ENCODE assay signal across 20 cellular contexts in genomic region chr2:101199153-101199810, GRCh38. TPM values are rescaled to one million over a fixed set of nuclear protein-coding genes. Genes with fewer than 3 reads are reported as not detected.
DNase-seq lines count a peak whose midpoint lies in the region; ATAC-seq, FAIRE-seq and TF ChIP-seq lines count a peak whose summit lies in the region.
"Had no signal": no experiment of that assay in that cellular context is flagged by ENCODE, and none has a peak within 500 bp of the region (broad histone marks: within the 10 kb centered on the region; RNA-seq: fewer than 3 reads in every experiment).

No MANE protein-coding gene starts in this region.

- in situ Hi-C loops in GM23248 (cut with MboI): no loop called here

- ATAC-seq in SK-N-SH treated with all-trans-retinoic acid at 6 μM for 48 hours (no peak), HG03565 (IDR thresholded peaks at IDR 0.05; ENCODE audit: unreplicated experiment) (no peak)
- ATAC-seq: GM12878, left colon, Panc1, WTC11 had no signal

- dilution Hi-C loops in endothelial cell of umbilical vein (cut with MboI; ENCODE audit: extremely low pct_ligation_motif_present, low sequenced_read_pairs): no loop called here

- no peaks in the 10 kb centered on the region for H4K20me1 ChIP-seq in GM23248 (ENCODE audit: insufficient read depth)
- H4K20me1 ChIP-seq in endothelial cell of umbilical vein (replicated peaks; ENCODE audit: control insufficient read depth, extremely low read depth, insufficient read depth, low read length): no peaks in the 10 kb centered on the region

- no peak for TF ChIP-seq CTCF in endothelial cell of umbilical vein (IDR thresholded peaks at IDR 0.05; ENCODE audit: extremely low read depth in 1 of 2, insufficient read depth in 1 of 2, low read depth in 1 of 2, low read length in 2 of 2)

- H2AFZ ChIP-seq in GM23248 (no peak overlapping the region), endothelial cell of umbilical vein (ENCODE audit: low read depth, low read length) (peak overlapping the region; percentile 44)

- H3K9ac ChIP-seq in GM23248 (no peak overlapping the region), endothelial cell of umbilical vein (replicated peaks; ENCODE audit: extremely low read depth, insufficient read depth, low read length) (no peak overlapping the region)

- H3K79me2 ChIP-seq in GM23248 (ENCODE audit: insufficient read depth) (no peaks in the 10 kb centered on the region), endothelial cell of umbilical vein (ENCODE audit: control insufficient read depth, insufficient read depth, low read length) (no peaks in the 10 kb centered on the region)

- H3K4me3 ChIP-seq in GM23248 (no peak overlapping the region), endothelial cell of umbilical vein (replicated peaks in 1 of 3; ENCODE audit: insufficient read depth in 1 of 3, low read depth in 1 of 3, low read length in 3 of 3) (no peak overlapping the region)
- H3K4me3 ChIP-seq: GM12878, SK-N-MC, smooth muscle cell, tibial artery had no signal

- no peak for TF ChIP-seq POLR2A in endothelial cell of umbilical vein (IDR thresholded peaks at IDR 0.05; ENCODE audit: low read depth, low read length)

- POLR2A ChIA-PET in endothelial cell of umbilical vein (lab: Charles Lee): no interaction called here

- whole genome bisulfite sequencing in GM23248 (ENCODE audit: low coverage in 1 of 2, low lambda C conversion rate in 2 of 2, missing lambda C conversion rate in 2 of 2), 2 experiments: 19% methylated on average over 7 of the region's 7 CpGs

- H3K36me3 ChIP-seq in GM23248 (ENCODE audit: low read depth): no peaks in the 10 kb centered on the region
- no peaks in the 10 kb centered on the region for H3K36me3 ChIP-seq in endothelial cell of umbilical vein (ENCODE audit: control insufficient read depth in 2 of 2, extremely low read depth in 1 of 2, insufficient read depth in 2 of 2, low read length in 2 of 2)
- H3K36me3 ChIP-seq: tibial artery had no signal

- H3K4me2 ChIP-seq in GM23248 (ENCODE audit: unreplicated experiment) (no peak overlapping the region), endothelial cell of umbilical vein (ENCODE audit: insufficient read depth, low read length) (no peak overlapping the region)
- H3K4me2 ChIP-seq: smooth muscle cell had no signal

- no peaks in the 10 kb centered on the region for H3K9me2 ChIP-seq in GM23248 (ENCODE audit: insufficient read depth)

- H3K27me3 ChIP-seq in GM23248 (replicated peaks; ENCODE audit: insufficient read depth) (peaks cover 5% of the 10 kb centered on the region; the same call in 1 of the 2 replicates), endothelial cell of umbilical vein (ENCODE audit: control insufficient read depth in 2 of 2, insufficient read depth in 2 of 2, low read length in 2 of 2) (no peaks in the 10 kb centered on the region)
- H3K27me3 ChIP-seq: tibial artery had no signal

- H3K9me3 ChIP-seq in GM23248 (ENCODE audit: low read depth) (no peaks in the 10 kb centered on the region), endothelial cell of umbilical vein (replicated peaks; ENCODE audit: control insufficient read depth, insufficient read depth, low read length) (no peaks in the 10 kb centered on the region)
- H3K9me3 ChIP-seq: tibial artery had no signal

- peaks cover 16% of the 10 kb centered on the region for H3F3A ChIP-seq in GM23248 (ENCODE audit: insufficient read depth)

- no peak for FAIRE-seq in endothelial cell of umbilical vein (lab: Jason Lieb, UNC)
- FAIRE-seq: GM12878 had no signal

- H3K27ac ChIP-seq in GM23248 (no peak overlapping the region), endothelial cell of umbilical vein (ENCODE audit: insufficient read depth, low read depth, low read length) (no peak overlapping the region)
- H3K27ac ChIP-seq: SK-N-MC, tibial artery had no signal

- no peaks in the 10 kb centered on the region for H3K9me1 ChIP-seq in endothelial cell of umbilical vein (replicated peaks; ENCODE audit: control insufficient read depth, extremely low read depth, insufficient read depth, low read length)

- H3K4me1 ChIP-seq in GM23248 (ENCODE audit: insufficient read depth): peaks cover 20% of the 10 kb centered on the region
- H3K4me1 ChIP-seq in endothelial cell of umbilical vein (ENCODE audit: control insufficient read depth, extremely low read depth, insufficient read depth, low read length): peaks cover 14% of the 10 kb centered on the region
- H3K4me1 ChIP-seq: tibial artery had no signal

- intact Hi-C loops in endothelial cell of umbilical vein (cut with micrococcal nuclease): no loop called here

- CTCF ChIA-PET in endothelial cell of umbilical vein (lab: Charles Lee): interaction anchor here (1.1 to 9.8 kb wide), 2 partner anchors 11 to 163 kb away, joined by 4 to 162 read pairs; no protein-coding TSS in a partner anchor

- BruUV-seq in endothelial cell of umbilical vein (replicated peaks; lab: Mats Ljungman, UMichigan): no TSS peak

- DNase-seq in GM23248: peak; percentile 40
- DNase-seq in RPMI7951 (ENCODE audit: low read depth): peak; percentile 24
- peak; percentile 42 for DNase-seq in endothelial cell of umbilical vein (ENCODE audit: low read depth, low spot score)
- DNase-seq in iris pigment epithelial cell (ENCODE audit: low read depth): peak; percentile 53
- DNase-seq in NCI-H226: no peak
- no peak for DNase-seq in DMS 273 (lab: John Stamatoyannopoulos, UW; ENCODE audit: unreplicated experiment)
- DNase-seq: activated CD4-positive, alpha-beta T cell treated with anti-CD3 and anti-CD28 coated beads, Interleukin-2, amount 50 U/mL, for 4 hours; activated CD8-positive, alpha-beta memory T cell treated with anti-CD3 and anti-CD28 coated beads, Interleukin-2, amount 50 U/mL, for 48 hours; CD4-positive, alpha-beta memory T cell; left colon; mesendoderm; stimulated activated CD4-positive, alpha-beta T cell treated with anti-CD3 and anti-CD28 coated beads, Interleukin-4, amount 100 ng/mL, for 24 hours; tibial artery had no signal

TF ChIP-seq in endothelial cell of umbilical vein, 7 proteins besides CTCF, POLR2A, EP300 and RAD21:
- TF ChIP-seq POLR2AphosphoS5 (IDR thresholded peaks at IDR 0.05; ENCODE audit: insufficient read depth, low read depth, low read length): peak; percentile 21
- no peak for TF ChIP-seq MAX (IDR thresholded peaks at IDR 0.05; ENCODE audit: insufficient read depth, insufficient read length)
TF ChIP-seq in endothelial cell of umbilical vein: peak in this region for 1.

TF ChIP-seq in SK-N-SH treated with all-trans-retinoic acid at 6 μM for 48 hours, 23 proteins besides CTCF, POLR2A, EP300 and RAD21 (continues in another document):
- TF ChIP-seq TOX (CRISPR knock-in tag; IDR thresholded peaks at IDR 0.05; ENCODE audit: borderline replicate concordance) (no peak), ZNF565 (CRISPR knock-in tag; conservative IDR thresholded peaks at IDR 0.05; ENCODE audit: low read depth) (no peak), ZNF8 (CRISPR knock-in tag; IDR thresholded peaks at IDR 0.05) (no peak), ZFP3 (CRISPR knock-in tag; IDR thresholded peaks at IDR 0.05) (no peak), CSDC2 (CRISPR knock-in tag; IDR thresholded peaks at IDR 0.05) (no peak), ARNTL (CRISPR knock-in tag; IDR thresholded peaks at IDR 0.05; ENCODE audit: borderline replicate concordance, low read depth) (no peak), RARB (CRISPR knock-in tag; IDR thresholded peaks at IDR 0.05) (no peak), GLIS3 (CRISPR knock-in tag; IDR thresholded peaks at IDR 0.05) (no peak)
- TF ChIP-seq, protein P1, sequence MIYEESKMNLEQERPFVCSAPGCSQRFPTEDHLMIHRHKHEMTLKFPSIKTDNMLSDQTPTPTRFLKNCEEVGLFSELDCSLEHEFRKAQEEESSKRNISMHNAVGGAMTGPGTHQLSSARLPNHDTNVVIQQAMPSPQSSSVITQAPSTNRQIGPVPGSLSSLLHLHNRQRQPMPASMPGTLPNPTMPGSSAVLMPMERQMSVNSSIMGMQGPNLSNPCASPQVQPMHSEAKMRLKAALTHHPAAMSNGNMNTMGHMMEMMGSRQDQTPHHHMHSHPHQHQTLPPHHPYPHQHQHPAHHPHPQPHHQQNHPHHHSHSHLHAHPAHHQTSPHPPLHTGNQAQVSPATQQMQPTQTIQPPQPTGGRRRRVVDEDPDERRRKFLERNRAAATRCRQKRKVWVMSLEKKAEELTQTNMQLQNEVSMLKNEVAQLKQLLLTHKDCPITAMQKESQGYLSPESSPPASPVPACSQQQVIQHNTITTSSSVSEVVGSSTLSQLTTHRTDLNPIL (CRISPR knock-in tag; IDR thresholded peaks at IDR 0.05; ENCODE audit: low read depth): no peak

RNA-seq across cellular contexts. Expression of gene TBC1D8, which starts 48.1 kb away (rescaled TPM):
- 2.6 and 3.4 TPM in 2 replicates for total RNA-seq in GM23248 (2014; rRNA removed; shearing (Covaris generic))
- polyA plus RNA-seq in GM23248 (2016; fragmentation: Nextera tagmentation; extraction: Ambion mirVana) (2.3 and 2.5 TPM in 2 replicates), endothelial cell of umbilical vein (26.0 and 28.5 TPM in 2 replicates)
- total RNA-seq in RPMI7951 (2014; rRNA removed; shearing (Covaris generic)): 8.0 and 14.5 TPM in 2 replicates
- total RNA-seq in endothelial cell of umbilical vein: 30.6 and 32.1 TPM in 2 replicates
- 14.9 and 17.2 TPM in 2 replicates for polyA plus RNA-seq in endothelial cell of umbilical vein (2011; cell fraction: cytosol; rRNA removed)
- polyA plus RNA-seq in endothelial cell of umbilical vein (2011; cell fraction: nucleus; rRNA removed): 151 and 159 TPM in 2 replicates
- 23.1 and 25.1 TPM in 2 replicates for polyA plus RNA-seq in endothelial cell of umbilical vein (2012)
- 58.0 and 77.9 TPM in 2 replicates for polyA minus RNA-seq in endothelial cell of umbilical vein
- 6.0 TPM for polyA minus RNA-seq in endothelial cell of umbilical vein (2011; cell fraction: cytosol; rRNA and poly(A)+ RNA removed)
- 51.3 and 85.5 TPM in 2 replicates for polyA minus RNA-seq in endothelial cell of umbilical vein (2011; cell fraction: nucleus; rRNA and poly(A)+ RNA removed)

RNA-seq across cellular contexts. Expression of gene CNOT11, which starts 53.4 kb away (rescaled TPM):
- 30.6 and 33.3 TPM in 2 replicates for total RNA-seq in GM23248 (2014; rRNA removed; shearing (Covaris generic))
- polyA plus RNA-seq in GM23248 (2016; fragmentation: Nextera tagmentation; extraction: Ambion mirVana): 22.6 and 24.6 TPM in 2 replicates
- total RNA-seq in RPMI7951 (2014; rRNA removed; shearing (Covaris generic)): 45.4 and 50.7 TPM in 2 replicates
- total RNA-seq in endothelial cell of umbilical vein: 44.3 and 47.7 TPM in 2 replicates
- 34.6 and 40.5 TPM in 2 replicates for polyA plus RNA-seq in endothelial cell of umbilical vein
- 56.4 and 57.3 TPM in 2 replicates for polyA plus RNA-seq in endothelial cell of umbilical vein (2011; cell fraction: cytosol; rRNA removed)
- polyA plus RNA-seq in endothelial cell of umbilical vein (2011; cell fraction: nucleus; rRNA removed): 83.5 and 83.9 TPM in 2 replicates
- 38.0 and 47.8 TPM in 2 replicates for polyA plus RNA-seq in endothelial cell of umbilical vein (2012)
- polyA minus RNA-seq in endothelial cell of umbilical vein: 54.1 and 55.4 TPM in 2 replicates
- 30.9 TPM for polyA minus RNA-seq in endothelial cell of umbilical vein (2011; cell fraction: cytosol; rRNA and poly(A)+ RNA removed)
- 18.5 and 32.4 TPM in 2 replicates for polyA minus RNA-seq in endothelial cell of umbilical vein (2011; cell fraction: nucleus; rRNA and poly(A)+ RNA removed)

Comparison
In these comparisons a context has a peak if more than half of its experiments do, and no peak if none do; other contexts are left out.
1. DNase-seq: peak in GM23248 (single experiment), RPMI7951 (single experiment), endothelial cell of umbilical vein (single experiment) and iris pigment epithelial cell (single experiment); none in NCI-H226 (single experiment) and DMS 273 (single experiment).